In the genomic region with DNA sequence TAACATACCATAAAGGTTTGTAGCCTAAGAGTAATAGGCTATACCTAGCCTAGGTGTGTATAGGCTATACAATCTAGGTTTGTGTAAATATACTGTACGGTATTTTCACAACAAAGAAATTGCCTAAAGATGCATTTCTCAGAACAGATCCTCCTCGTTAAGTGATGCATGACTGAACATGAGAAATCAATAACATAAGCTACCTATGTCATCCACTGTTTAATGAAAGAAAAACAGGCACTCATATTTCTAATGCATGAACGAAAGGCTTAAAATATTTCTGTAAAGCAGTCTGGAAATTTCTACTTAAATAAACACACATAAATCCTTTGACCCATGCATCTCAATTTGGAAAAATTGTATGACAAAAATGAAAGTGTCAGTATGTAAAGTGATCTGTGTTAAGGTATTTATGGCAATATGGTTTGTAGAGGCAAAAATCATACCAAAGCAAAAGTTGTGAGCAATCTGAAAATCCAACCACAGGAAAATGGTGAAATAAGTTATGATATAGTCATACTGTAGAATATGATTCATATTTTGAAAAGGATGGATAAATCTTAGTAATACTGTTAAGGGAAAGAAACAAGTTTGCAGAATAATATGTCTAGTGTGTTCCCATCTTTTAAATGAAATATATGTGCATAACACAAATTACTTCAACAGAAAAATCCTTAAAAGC, we compare ENCODE assay signal across 2 cellular contexts.
TF ChIP-seq lines count a peak whose summit lies in the region.

No MANE protein-coding gene starts in this region.

TF ChIP-seq in A549, 52 proteins besides CTCF, POLR2A, EP300 and RAD21 (continued from another document):
- TF ChIP-seq, protein P1, sequence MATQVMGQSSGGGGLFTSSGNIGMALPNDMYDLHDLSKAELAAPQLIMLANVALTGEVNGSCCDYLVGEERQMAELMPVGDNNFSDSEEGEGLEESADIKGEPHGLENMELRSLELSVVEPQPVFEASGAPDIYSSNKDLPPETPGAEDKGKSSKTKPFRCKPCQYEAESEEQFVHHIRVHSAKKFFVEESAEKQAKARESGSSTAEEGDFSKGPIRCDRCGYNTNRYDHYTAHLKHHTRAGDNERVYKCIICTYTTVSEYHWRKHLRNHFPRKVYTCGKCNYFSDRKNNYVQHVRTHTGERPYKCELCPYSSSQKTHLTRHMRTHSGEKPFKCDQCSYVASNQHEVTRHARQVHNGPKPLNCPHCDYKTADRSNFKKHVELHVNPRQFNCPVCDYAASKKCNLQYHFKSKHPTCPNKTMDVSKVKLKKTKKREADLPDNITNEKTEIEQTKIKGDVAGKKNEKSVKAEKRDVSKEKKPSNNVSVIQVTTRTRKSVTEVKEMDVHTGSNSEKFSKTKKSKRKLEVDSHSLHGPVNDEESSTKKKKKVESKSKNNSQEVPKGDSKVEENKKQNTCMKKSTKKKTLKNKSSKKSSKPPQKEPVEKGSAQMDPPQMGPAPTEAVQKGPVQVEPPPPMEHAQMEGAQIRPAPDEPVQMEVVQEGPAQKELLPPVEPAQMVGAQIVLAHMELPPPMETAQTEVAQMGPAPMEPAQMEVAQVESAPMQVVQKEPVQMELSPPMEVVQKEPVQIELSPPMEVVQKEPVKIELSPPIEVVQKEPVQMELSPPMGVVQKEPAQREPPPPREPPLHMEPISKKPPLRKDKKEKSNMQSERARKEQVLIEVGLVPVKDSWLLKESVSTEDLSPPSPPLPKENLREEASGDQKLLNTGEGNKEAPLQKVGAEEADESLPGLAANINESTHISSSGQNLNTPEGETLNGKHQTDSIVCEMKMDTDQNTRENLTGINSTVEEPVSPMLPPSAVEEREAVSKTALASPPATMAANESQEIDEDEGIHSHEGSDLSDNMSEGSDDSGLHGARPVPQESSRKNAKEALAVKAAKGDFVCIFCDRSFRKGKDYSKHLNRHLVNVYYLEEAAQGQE (IDR thresholded peaks at IDR 0.05): no peak
- TF ChIP-seq RARB (CRISPR knock-in tag; IDR thresholded peaks at IDR 0.05) (no peak), POLR2AphosphoS2 (conservative IDR thresholded peaks at IDR 0.05; ENCODE audit: low read length) (no peak), USF2 (IDR thresholded peaks at IDR 0.05) (no peak), TFCP2L1 (CRISPR knock-in tag; IDR thresholded peaks at IDR 0.05) (no peak), HEYL (CRISPR knock-in tag; IDR thresholded peaks at IDR 0.05) (no peak), CEBPB (IDR thresholded peaks at IDR 0.05) (no peak), FOSL2 (IDR thresholded peaks at IDR 0.05) (no peak), FOSL2 (CRISPR knock-in tag; IDR thresholded peaks at IDR 0.05) (no peak), ZC3H11A (IDR thresholded peaks at IDR 0.05) (no peak), HOXB5 (CRISPR knock-in tag; IDR thresholded peaks at IDR 0.05) (no peak), MYC (IDR thresholded peaks at IDR 0.05; ENCODE audit: borderline replicate concordance, low read length) (no peak), ZFP36 (IDR thresholded peaks at IDR 0.05; ENCODE audit: borderline replicate concordance, partially characterized antibody) (no peak)

TF ChIP-seq in HEK293, 187 proteins besides CTCF, POLR2A, EP300 and RAD21 (continued from another document):
- TF ChIP-seq ZNF513 (tag by site-specific recombination; IDR thresholded peaks at IDR 0.05) (no peak), KLF9 (tag by site-specific recombination; IDR thresholded peaks at IDR 0.05; ENCODE audit: low read depth) (no peak)
- TF ChIP-seq, protein P2, sequence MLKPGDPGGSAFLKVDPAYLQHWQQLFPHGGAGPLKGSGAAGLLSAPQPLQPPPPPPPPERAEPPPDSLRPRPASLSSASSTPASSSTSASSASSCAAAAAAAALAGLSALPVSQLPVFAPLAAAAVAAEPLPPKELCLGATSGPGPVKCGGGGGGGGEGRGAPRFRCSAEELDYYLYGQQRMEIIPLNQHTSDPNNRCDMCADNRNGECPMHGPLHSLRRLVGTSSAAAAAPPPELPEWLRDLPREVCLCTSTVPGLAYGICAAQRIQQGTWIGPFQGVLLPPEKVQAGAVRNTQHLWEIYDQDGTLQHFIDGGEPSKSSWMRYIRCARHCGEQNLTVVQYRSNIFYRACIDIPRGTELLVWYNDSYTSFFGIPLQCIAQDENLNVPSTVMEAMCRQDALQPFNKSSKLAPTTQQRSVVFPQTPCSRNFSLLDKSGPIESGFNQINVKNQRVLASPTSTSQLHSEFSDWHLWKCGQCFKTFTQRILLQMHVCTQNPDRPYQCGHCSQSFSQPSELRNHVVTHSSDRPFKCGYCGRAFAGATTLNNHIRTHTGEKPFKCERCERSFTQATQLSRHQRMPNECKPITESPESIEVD (tag by site-specific recombination; IDR thresholded peaks at IDR 0.05): peak; percentile 71
